ENCODE assay signal across 1 cellular context in genomic region chr11:60913793-60914619, GRCh38.
TF ChIP-seq lines count a peak whose summit lies in the region.

TMEM109 (plus strand) TSS chr11:60914158; CDS start chr11:60919694, 5,536 bp downstream.

TF ChIP-seq in WTC11, 78 proteins besides CTCF, POLR2A, EP300 and RAD21 (continued from another document):
- TF ChIP-seq STAT6 (CRISPR knock-in tag; conservative IDR thresholded peaks at IDR 0.05; ENCODE audit: low read depth) (no peak), AR (CRISPR knock-in tag; IDR thresholded peaks at IDR 0.05) (no peak), ELF4 (CRISPR knock-in tag; IDR thresholded peaks at IDR 0.05; ENCODE audit: low read depth) (0 out of 2 replicates have a peak, but pooled peaks have one; percentile 36), ZNF121 (CRISPR knock-in tag; IDR thresholded peaks at IDR 0.05) (no peak), ETV6 (CRISPR knock-in tag; IDR thresholded peaks at IDR 0.05) (peak; percentile 44; the same call in 1 of the 2 replicates), PRRX2 (CRISPR knock-in tag; IDR thresholded peaks at IDR 0.05) (no peak), ZNF425 (CRISPR knock-in tag; conservative IDR thresholded peaks at IDR 0.05) (no peak), ZNF532 (CRISPR knock-in tag; IDR thresholded peaks at IDR 0.05; ENCODE audit: borderline replicate concordance) (no peak), ZNF317 (CRISPR knock-in tag; IDR thresholded peaks at IDR 0.05; ENCODE audit: borderline replicate concordance, low read depth) (no peak), E2F1 (CRISPR knock-in tag; IDR thresholded peaks at IDR 0.05) (peak; percentile 80; the same call in 1 of the 2 replicates), IRF2 (CRISPR knock-in tag; IDR thresholded peaks at IDR 0.05; ENCODE audit: borderline replicate concordance, low read depth) (no peak), FOXJ3 (CRISPR knock-in tag; IDR thresholded peaks at IDR 0.05; ENCODE audit: borderline replicate concordance) (no peak), MYBL2 (CRISPR knock-in tag; IDR thresholded peaks at IDR 0.05) (peak; percentile 88), SOX15 (CRISPR knock-in tag; IDR thresholded peaks at IDR 0.05) (no peak), MXD4 (CRISPR knock-in tag; IDR thresholded peaks at IDR 0.05; ENCODE audit: borderline replicate concordance) (no peak), TEAD1 (CRISPR knock-in tag; IDR thresholded peaks at IDR 0.05) (peak; percentile 87), TCF7 (CRISPR knock-in tag; IDR thresholded peaks at IDR 0.05; ENCODE audit: low read depth) (0 out of 2 replicates have a peak, but pooled peaks have one; percentile 66), HMGXB4 (CRISPR knock-in tag; IDR thresholded peaks at IDR 0.05) (no peak), ZNF232 (CRISPR knock-in tag; IDR thresholded peaks at IDR 0.05) (peak; percentile 98), SMAD4 (CRISPR knock-in tag; IDR thresholded peaks at IDR 0.05) (0 out of 2 replicates have a peak, but pooled peaks have one; percentile 53), NR1H2 (CRISPR knock-in tag; IDR thresholded peaks at IDR 0.05) (no peak), TP53 (CRISPR knock-in tag; IDR thresholded peaks at IDR 0.05) (no peak; the same call in 1 of the 2 replicates), USF2 (CRISPR knock-in tag; IDR thresholded peaks at IDR 0.05) (no peak; the same call in 1 of the 2 replicates), ZNF263 (CRISPR knock-in tag; IDR thresholded peaks at IDR 0.05; ENCODE audit: low read depth) (0 out of 2 replicates have a peak, but pooled peaks have one; percentile 15), ZNF396 (CRISPR knock-in tag; IDR thresholded peaks at IDR 0.05; ENCODE audit: borderline replicate concordance) (no peak), GRHL2 (CRISPR knock-in tag; IDR thresholded peaks at IDR 0.05; ENCODE audit: insufficient replicate concordance, severe bottlenecking) (no peak), NFYB (CRISPR knock-in tag; conservative IDR thresholded peaks at IDR 0.05; ENCODE audit: low read depth) (peak; percentile 34; the same call in 1 of the 2 replicates), E2F5 (CRISPR knock-in tag; IDR thresholded peaks at IDR 0.05) (peak; percentile 94), PREB (CRISPR knock-in tag; IDR thresholded peaks at IDR 0.05; ENCODE audit: borderline replicate concordance) (no peak), CDX4 (CRISPR knock-in tag; IDR thresholded peaks at IDR 0.05; ENCODE audit: borderline replicate concordance) (no peak), ZSCAN18 (CRISPR knock-in tag; IDR thresholded peaks at IDR 0.05) (no peak)
